20 cellular contexts compared by ENCODE assay signal in genomic region chr6:38352636-38353035, GRCh38.
"Had no signal": no experiment of that assay in that cellular context is flagged by ENCODE, and none has a peak within 500 bp of the region (broad histone marks: within the 10 kb centered on the region; RNA-seq: fewer than 3 reads in every experiment).

No MANE protein-coding gene starts in this region.

- H3K9me3 ChIP-seq: adrenal gland, lower lobe of right lung, tibial artery had no signal

- H3K4me1 ChIP-seq: parathyroid adenoma had no signal

- H3K4me3 Mint-ChIP-seq: activated naive CD8-positive, alpha-beta T cell; activated T-helper 17 cell treated with anti-CD3 and anti-CD28 coated beads, Interleukin-2, amount 50 U/mL, for 72 hours; naive B cell; stimulated activated naive CD8-positive, alpha-beta T cell treated with anti-CD3 and anti-CD28 coated beads, Interleukin-15, Interleukin-2, amounts not matched to agents 100 ng/mL and 50 ng/mL, for 24 hours had no signal

- H3K9me3 Mint-ChIP-seq: activated T-helper 17 cell treated with anti-CD3 and anti-CD28 coated beads, Interleukin-2, amount 50 U/mL, for 72 hours; naive B cell; stimulated activated naive CD8-positive, alpha-beta T cell treated with anti-CD3 and anti-CD28 coated beads, Interleukin-15, Interleukin-2, amounts not matched to agents 100 ng/mL and 50 ng/mL, for 24 hours had no signal

- H3K27me3 Mint-ChIP-seq: activated naive CD8-positive, alpha-beta T cell; activated T-helper 17 cell treated with anti-CD3 and anti-CD28 coated beads, Interleukin-2, amount 50 U/mL, for 72 hours; naive B cell; stimulated activated naive CD8-positive, alpha-beta T cell treated with anti-CD3 and anti-CD28 coated beads, Interleukin-15, Interleukin-2, amounts not matched to agents 100 ng/mL and 50 ng/mL, for 24 hours had no signal

- DNase-seq: activated CD4-positive, alpha-beta T cell treated with anti-CD3 and anti-CD28 coated beads, Interleukin-2, amount 50 U/mL, for 1 hour; activated T-cell treated with anti-CD3 and anti-CD28 coated beads, Interleukin-2, amount 50 U/mL, for 1 hour; adrenal gland; foreskin fibroblast; kidney; lower lobe of right lung; naive B cell; nucleus accumbens; right cardiac atrium; stimulated activated CD4-positive, alpha-beta T cell treated with anti-CD3 and anti-CD28 coated beads, Interleukin-1b, Interleukin-23, amount 100 ng/mL, for 48 hours; substantia nigra; tibial artery had no signal

- H3K27ac Mint-ChIP-seq: activated naive CD8-positive, alpha-beta T cell; activated T-helper 17 cell treated with anti-CD3 and anti-CD28 coated beads, Interleukin-2, amount 50 U/mL, for 72 hours; stimulated activated naive CD8-positive, alpha-beta T cell treated with anti-CD3 and anti-CD28 coated beads, Interleukin-15, Interleukin-2, amounts not matched to agents 100 ng/mL and 50 ng/mL, for 24 hours had no signal

- FAIRE-seq: endometrium, kidney had no signal

- H2AFZ ChIP-seq: parathyroid adenoma had no signal

- H3K79me2 ChIP-seq: parathyroid adenoma had no signal

- H3K9ac ChIP-seq: parathyroid adenoma had no signal

- H3K27me3 ChIP-seq: adrenal gland, tibial artery had no signal

- ATAC-seq: activated CD4-positive, CD25-positive, alpha-beta regulatory T cell treated with anti-CD3 and anti-CD28 coated beads, Interleukin-2, amount 50 U/mL, for 24 hours; activated T-helper 17 cell treated with anti-CD3 and anti-CD28 coated beads, Interleukin-2, amount 50 U/mL, for 72 hours; left lobe of liver; lower lobe of right lung; right cardiac atrium had no signal

- H3K4me3 ChIP-seq: adrenal gland, lower lobe of right lung, tibial artery had no signal

- H3K27ac ChIP-seq: adrenal gland, lower lobe of right lung, parathyroid adenoma, tibial artery, VCaP had no signal

- H3K36me3 ChIP-seq: adrenal gland, lower lobe of right lung, tibial artery had no signal
